1 cellular context compared by ENCODE assay signal in the genomic region with DNA sequence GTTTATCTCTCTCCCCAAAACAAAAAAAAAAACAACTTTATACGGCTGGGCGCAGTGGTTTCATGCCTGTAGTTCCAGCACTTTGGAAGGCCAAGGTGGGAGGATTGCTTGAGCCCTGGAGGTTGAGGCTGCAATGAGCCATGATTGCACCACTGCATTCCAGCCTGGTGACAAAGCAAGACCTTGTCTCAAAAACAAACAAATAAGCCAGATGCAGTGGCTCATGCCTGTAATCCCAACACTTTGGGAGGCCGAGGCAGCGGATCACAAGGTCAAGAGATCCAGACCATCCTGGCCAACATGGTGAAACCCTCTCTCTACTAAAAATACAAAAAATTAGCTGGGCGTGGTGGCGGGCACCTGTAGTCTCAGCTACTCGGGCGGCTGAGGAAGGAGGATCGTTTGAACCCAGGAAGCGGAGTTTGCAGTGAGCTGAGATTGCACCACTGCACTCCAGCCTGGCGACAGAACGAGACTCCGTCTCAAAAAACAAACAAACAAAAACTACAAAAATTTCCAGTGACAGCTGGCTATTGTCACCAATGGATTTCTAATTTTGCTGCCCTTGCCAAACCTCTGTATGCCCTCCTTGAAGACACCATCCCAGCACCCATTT.
TF ChIP-seq lines count a peak whose summit lies in the region.

No MANE protein-coding gene starts in this region.

TF ChIP-seq in HepG2, 621 proteins besides CTCF, POLR2A, EP300 and RAD21 (continues in another document):
- TF ChIP-seq, protein P1, sequence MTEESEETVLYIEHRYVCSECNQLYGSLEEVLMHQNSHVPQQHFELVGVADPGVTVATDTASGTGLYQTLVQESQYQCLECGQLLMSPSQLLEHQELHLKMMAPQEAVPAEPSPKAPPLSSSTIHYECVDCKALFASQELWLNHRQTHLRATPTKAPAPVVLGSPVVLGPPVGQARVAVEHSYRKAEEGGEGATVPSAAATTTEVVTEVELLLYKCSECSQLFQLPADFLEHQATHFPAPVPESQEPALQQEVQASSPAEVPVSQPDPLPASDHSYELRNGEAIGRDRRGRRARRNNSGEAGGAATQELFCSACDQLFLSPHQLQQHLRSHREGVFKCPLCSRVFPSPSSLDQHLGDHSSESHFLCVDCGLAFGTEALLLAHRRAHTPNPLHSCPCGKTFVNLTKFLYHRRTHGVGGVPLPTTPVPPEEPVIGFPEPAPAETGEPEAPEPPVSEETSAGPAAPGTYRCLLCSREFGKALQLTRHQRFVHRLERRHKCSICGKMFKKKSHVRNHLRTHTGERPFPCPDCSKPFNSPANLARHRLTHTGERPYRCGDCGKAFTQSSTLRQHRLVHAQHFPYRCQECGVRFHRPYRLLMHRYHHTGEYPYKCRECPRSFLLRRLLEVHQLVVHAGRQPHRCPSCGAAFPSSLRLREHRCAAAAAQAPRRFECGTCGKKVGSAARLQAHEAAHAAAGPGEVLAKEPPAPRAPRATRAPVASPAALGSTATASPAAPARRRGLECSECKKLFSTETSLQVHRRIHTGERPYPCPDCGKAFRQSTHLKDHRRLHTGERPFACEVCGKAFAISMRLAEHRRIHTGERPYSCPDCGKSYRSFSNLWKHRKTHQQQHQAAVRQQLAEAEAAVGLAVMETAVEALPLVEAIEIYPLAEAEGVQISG (CRISPR knock-in tag; IDR thresholded peaks at IDR 0.05) = peak; percentile 43; the same call in 1 of the 2 replicates
- peak; percentile 88; the same call in 1 of the 2 replicates for TF ChIP-seq ZBTB33 (CRISPR knock-in tag; IDR thresholded peaks at IDR 0.05)
- TF ChIP-seq KLF16 (CRISPR knock-in tag; IDR thresholded peaks at IDR 0.05) = peak in 1 of 2 experiments; percentile 26; a peak in 1 of 4 replicates
- TF ChIP-seq GFI1 (CRISPR knock-in tag; IDR thresholded peaks at IDR 0.05; ENCODE audit: borderline replicate concordance) = peak; percentile 36; the same call in 1 of the 2 replicates
- peak; percentile 82 for TF ChIP-seq RCOR2 (CRISPR knock-in tag; IDR thresholded peaks at IDR 0.05)
- TF ChIP-seq ZBTB42 (CRISPR knock-in tag; IDR thresholded peaks at IDR 0.05) = 0 out of 2 replicates have a peak, but pooled peaks have one; percentile 42
- TF ChIP-seq DPF2 (CRISPR knock-in tag; IDR thresholded peaks at IDR 0.05; ENCODE audit: borderline replicate concordance, low read depth) = 0 out of 2 replicates have a peak, but pooled peaks have one; percentile 32
- TF ChIP-seq ARID4A (CRISPR knock-in tag; IDR thresholded peaks at IDR 0.05; ENCODE audit: borderline replicate concordance) = peak; percentile 48; the same call in 1 of the 2 replicates
- peak; percentile 85 for TF ChIP-seq GATAD2A (CRISPR knock-in tag; IDR thresholded peaks at IDR 0.05)
- 0 out of 2 replicates have a peak, but pooled peaks have one; percentile 53 for TF ChIP-seq DNMT3B (CRISPR knock-in tag; conservative IDR thresholded peaks at IDR 0.05)
- peak; percentile 61; the same call in 1 of the 2 replicates for TF ChIP-seq NCOA2 (CRISPR knock-in tag; IDR thresholded peaks at IDR 0.05)
- TF ChIP-seq, protein P2, sequence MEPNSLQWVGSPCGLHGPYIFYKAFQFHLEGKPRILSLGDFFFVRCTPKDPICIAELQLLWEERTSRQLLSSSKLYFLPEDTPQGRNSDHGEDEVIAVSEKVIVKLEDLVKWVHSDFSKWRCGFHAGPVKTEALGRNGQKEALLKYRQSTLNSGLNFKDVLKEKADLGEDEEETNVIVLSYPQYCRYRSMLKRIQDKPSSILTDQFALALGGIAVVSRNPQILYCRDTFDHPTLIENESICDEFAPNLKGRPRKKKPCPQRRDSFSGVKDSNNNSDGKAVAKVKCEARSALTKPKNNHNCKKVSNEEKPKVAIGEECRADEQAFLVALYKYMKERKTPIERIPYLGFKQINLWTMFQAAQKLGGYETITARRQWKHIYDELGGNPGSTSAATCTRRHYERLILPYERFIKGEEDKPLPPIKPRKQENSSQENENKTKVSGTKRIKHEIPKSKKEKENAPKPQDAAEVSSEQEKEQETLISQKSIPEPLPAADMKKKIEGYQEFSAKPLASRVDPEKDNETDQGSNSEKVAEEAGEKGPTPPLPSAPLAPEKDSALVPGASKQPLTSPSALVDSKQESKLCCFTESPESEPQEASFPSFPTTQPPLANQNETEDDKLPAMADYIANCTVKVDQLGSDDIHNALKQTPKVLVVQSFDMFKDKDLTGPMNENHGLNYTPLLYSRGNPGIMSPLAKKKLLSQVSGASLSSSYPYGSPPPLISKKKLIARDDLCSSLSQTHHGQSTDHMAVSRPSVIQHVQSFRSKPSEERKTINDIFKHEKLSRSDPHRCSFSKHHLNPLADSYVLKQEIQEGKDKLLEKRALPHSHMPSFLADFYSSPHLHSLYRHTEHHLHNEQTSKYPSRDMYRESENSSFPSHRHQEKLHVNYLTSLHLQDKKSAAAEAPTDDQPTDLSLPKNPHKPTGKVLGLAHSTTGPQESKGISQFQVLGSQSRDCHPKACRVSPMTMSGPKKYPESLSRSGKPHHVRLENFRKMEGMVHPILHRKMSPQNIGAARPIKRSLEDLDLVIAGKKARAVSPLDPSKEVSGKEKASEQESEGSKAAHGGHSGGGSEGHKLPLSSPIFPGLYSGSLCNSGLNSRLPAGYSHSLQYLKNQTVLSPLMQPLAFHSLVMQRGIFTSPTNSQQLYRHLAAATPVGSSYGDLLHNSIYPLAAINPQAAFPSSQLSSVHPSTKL (CRISPR knock-in tag; IDR thresholded peaks at IDR 0.05) = peak; percentile 85
- TF ChIP-seq CEBPB (IDR thresholded peaks at IDR 0.05; ENCODE audit: borderline replicate concordance, low read depth, low read length) = peak; percentile 87
- peak; percentile 99 for TF ChIP-seq FOSL2 (CRISPR knock-in tag; IDR thresholded peaks at IDR 0.05)
- peak; percentile 12; the same call in 1 of the 2 replicates for TF ChIP-seq LCORL (IDR thresholded peaks at IDR 0.05)
- peak; percentile 77; the same call in 1 of the 2 replicates for TF ChIP-seq LCORL (CRISPR knock-in tag; IDR thresholded peaks at IDR 0.05)
- peak; percentile 94 for TF ChIP-seq KDM1A (CRISPR knock-in tag; IDR thresholded peaks at IDR 0.05)
- TF ChIP-seq, protein P3, sequence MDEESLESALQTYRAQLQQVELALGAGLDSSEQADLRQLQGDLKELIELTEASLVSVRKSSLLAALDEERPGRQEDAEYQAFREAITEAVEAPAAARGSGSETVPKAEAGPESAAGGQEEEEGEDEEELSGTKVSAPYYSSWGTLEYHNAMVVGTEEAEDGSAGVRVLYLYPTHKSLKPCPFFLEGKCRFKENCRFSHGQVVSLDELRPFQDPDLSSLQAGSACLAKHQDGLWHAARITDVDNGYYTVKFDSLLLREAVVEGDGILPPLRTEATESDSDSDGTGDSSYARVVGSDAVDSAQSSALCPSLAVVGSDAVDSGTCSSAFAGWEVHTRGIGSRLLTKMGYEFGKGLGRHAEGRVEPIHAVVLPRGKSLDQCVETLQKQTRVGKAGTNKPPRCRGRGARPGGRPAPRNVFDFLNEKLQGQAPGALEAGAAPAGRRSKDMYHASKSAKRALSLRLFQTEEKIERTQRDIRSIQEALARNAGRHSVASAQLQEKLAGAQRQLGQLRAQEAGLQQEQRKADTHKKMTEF (CRISPR knock-in tag; IDR thresholded peaks at IDR 0.05) = peak; percentile 71
- TF ChIP-seq ATF4 (CRISPR knock-in tag; IDR thresholded peaks at IDR 0.05) = peak in 1 of 2 experiments; percentile 86; a peak in 2 of 4 replicates
- TF ChIP-seq JUNB (CRISPR knock-in tag; IDR thresholded peaks at IDR 0.05; ENCODE audit: borderline replicate concordance) = peak; percentile 92
- peak; percentile 94 for TF ChIP-seq ATF3 (CRISPR knock-in tag; IDR thresholded peaks at IDR 0.05)
- peak; percentile 37; the same call in 1 of the 2 replicates for TF ChIP-seq PAXIP1 (CRISPR knock-in tag; conservative IDR thresholded peaks at IDR 0.05)
- peak; percentile 92 for TF ChIP-seq CEBPG (CRISPR knock-in tag; IDR thresholded peaks at IDR 0.05)
- peak; percentile 61; the same call in 1 of the 2 replicates for TF ChIP-seq IRF2 (CRISPR knock-in tag; IDR thresholded peaks at IDR 0.05)
- TF ChIP-seq, protein P4, sequence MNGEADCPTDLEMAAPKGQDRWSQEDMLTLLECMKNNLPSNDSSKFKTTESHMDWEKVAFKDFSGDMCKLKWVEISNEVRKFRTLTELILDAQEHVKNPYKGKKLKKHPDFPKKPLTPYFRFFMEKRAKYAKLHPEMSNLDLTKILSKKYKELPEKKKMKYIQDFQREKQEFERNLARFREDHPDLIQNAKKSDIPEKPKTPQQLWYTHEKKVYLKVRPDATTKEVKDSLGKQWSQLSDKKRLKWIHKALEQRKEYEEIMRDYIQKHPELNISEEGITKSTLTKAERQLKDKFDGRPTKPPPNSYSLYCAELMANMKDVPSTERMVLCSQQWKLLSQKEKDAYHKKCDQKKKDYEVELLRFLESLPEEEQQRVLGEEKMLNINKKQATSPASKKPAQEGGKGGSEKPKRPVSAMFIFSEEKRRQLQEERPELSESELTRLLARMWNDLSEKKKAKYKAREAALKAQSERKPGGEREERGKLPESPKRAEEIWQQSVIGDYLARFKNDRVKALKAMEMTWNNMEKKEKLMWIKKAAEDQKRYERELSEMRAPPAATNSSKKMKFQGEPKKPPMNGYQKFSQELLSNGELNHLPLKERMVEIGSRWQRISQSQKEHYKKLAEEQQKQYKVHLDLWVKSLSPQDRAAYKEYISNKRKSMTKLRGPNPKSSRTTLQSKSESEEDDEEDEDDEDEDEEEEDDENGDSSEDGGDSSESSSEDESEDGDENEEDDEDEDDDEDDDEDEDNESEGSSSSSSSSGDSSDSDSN (CRISPR knock-in tag; IDR thresholded peaks at IDR 0.05) = peak; percentile 32; the same call in 1 of the 2 replicates
